1 cellular context compared by ENCODE assay signal in the genomic region with DNA sequence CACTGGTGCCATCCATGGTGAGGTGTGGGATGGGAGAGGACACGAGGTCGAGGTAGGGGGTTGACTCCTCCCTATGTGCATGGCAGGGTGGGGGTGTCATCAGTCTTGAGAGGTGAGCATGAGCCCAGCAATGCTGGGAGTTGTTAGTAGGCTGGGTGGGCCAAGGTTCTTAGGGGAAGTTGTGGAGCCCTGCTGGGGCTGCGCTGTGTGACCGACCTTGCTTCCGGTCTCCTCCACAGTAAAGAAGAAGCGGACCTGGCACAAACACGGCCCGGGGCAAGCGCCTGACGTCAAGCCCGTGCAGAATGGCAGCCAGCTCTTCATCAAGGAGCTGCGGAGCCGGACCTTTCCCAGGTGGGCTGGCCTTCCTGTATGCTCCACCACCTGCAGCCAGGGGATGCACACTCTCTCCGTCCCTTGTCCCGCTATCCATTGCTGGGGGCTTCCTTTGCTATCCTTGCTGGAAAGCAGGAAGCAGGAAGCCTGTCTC.
TF ChIP-seq lines count a peak whose summit lies in the region.

No MANE protein-coding gene starts in this region.

TF ChIP-seq in H1, 55 proteins besides CTCF, POLR2A, EP300 and RAD21 (continued from another document):
- TF ChIP-seq, protein P1, sequence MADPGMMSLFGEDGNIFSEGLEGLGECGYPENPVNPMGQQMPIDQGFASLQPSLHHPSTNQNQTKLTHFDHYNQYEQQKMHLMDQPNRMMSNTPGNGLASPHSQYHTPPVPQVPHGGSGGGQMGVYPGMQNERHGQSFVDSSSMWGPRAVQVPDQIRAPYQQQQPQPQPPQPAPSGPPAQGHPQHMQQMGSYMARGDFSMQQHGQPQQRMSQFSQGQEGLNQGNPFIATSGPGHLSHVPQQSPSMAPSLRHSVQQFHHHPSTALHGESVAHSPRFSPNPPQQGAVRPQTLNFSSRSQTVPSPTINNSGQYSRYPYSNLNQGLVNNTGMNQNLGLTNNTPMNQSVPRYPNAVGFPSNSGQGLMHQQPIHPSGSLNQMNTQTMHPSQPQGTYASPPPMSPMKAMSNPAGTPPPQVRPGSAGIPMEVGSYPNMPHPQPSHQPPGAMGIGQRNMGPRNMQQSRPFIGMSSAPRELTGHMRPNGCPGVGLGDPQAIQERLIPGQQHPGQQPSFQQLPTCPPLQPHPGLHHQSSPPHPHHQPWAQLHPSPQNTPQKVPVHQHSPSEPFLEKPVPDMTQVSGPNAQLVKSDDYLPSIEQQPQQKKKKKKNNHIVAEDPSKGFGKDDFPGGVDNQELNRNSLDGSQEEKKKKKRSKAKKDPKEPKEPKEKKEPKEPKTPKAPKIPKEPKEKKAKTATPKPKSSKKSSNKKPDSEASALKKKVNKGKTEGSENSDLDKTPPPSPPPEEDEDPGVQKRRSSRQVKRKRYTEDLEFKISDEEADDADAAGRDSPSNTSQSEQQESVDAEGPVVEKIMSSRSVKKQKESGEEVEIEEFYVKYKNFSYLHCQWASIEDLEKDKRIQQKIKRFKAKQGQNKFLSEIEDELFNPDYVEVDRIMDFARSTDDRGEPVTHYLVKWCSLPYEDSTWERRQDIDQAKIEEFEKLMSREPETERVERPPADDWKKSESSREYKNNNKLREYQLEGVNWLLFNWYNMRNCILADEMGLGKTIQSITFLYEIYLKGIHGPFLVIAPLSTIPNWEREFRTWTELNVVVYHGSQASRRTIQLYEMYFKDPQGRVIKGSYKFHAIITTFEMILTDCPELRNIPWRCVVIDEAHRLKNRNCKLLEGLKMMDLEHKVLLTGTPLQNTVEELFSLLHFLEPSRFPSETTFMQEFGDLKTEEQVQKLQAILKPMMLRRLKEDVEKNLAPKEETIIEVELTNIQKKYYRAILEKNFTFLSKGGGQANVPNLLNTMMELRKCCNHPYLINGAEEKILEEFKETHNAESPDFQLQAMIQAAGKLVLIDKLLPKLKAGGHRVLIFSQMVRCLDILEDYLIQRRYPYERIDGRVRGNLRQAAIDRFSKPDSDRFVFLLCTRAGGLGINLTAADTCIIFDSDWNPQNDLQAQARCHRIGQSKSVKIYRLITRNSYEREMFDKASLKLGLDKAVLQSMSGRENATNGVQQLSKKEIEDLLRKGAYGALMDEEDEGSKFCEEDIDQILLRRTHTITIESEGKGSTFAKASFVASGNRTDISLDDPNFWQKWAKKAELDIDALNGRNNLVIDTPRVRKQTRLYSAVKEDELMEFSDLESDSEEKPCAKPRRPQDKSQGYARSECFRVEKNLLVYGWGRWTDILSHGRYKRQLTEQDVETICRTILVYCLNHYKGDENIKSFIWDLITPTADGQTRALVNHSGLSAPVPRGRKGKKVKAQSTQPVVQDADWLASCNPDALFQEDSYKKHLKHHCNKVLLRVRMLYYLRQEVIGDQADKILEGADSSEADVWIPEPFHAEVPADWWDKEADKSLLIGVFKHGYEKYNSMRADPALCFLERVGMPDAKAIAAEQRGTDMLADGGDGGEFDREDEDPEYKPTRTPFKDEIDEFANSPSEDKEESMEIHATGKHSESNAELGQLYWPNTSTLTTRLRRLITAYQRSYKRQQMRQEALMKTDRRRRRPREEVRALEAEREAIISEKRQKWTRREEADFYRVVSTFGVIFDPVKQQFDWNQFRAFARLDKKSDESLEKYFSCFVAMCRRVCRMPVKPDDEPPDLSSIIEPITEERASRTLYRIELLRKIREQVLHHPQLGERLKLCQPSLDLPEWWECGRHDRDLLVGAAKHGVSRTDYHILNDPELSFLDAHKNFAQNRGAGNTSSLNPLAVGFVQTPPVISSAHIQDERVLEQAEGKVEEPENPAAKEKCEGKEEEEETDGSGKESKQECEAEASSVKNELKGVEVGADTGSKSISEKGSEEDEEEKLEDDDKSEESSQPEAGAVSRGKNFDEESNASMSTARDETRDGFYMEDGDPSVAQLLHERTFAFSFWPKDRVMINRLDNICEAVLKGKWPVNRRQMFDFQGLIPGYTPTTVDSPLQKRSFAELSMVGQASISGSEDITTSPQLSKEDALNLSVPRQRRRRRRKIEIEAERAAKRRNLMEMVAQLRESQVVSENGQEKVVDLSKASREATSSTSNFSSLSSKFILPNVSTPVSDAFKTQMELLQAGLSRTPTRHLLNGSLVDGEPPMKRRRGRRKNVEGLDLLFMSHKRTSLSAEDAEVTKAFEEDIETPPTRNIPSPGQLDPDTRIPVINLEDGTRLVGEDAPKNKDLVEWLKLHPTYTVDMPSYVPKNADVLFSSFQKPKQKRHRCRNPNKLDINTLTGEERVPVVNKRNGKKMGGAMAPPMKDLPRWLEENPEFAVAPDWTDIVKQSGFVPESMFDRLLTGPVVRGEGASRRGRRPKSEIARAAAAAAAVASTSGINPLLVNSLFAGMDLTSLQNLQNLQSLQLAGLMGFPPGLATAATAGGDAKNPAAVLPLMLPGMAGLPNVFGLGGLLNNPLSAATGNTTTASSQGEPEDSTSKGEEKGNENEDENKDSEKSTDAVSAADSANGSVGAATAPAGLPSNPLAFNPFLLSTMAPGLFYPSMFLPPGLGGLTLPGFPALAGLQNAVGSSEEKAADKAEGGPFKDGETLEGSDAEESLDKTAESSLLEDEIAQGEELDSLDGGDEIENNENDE (IDR thresholded peaks at IDR 0.05; ENCODE audit: insufficient replicate concordance, low read length) = no peak
- TF ChIP-seq CHD2 (IDR thresholded peaks at IDR 0.05; ENCODE audit: low read length) = no peak
- no peak for TF ChIP-seq FOSL1 (IDR thresholded peaks at IDR 0.05; ENCODE audit: insufficient read depth, low read depth, low read length)
- TF ChIP-seq, protein P2, sequence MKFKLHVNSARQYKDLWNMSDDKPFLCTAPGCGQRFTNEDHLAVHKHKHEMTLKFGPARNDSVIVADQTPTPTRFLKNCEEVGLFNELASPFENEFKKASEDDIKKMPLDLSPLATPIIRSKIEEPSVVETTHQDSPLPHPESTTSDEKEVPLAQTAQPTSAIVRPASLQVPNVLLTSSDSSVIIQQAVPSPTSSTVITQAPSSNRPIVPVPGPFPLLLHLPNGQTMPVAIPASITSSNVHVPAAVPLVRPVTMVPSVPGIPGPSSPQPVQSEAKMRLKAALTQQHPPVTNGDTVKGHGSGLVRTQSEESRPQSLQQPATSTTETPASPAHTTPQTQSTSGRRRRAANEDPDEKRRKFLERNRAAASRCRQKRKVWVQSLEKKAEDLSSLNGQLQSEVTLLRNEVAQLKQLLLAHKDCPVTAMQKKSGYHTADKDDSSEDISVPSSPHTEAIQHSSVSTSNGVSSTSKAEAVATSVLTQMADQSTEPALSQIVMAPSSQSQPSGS (IDR thresholded peaks at IDR 0.05; ENCODE audit: low read length) = no peak
- no peak for TF ChIP-seq HDAC6 (IDR thresholded peaks at IDR 0.05; ENCODE audit: low read depth, low read length)
- no peak for TF ChIP-seq CREB1 (IDR thresholded peaks at IDR 0.05)
